In the genomic region with DNA sequence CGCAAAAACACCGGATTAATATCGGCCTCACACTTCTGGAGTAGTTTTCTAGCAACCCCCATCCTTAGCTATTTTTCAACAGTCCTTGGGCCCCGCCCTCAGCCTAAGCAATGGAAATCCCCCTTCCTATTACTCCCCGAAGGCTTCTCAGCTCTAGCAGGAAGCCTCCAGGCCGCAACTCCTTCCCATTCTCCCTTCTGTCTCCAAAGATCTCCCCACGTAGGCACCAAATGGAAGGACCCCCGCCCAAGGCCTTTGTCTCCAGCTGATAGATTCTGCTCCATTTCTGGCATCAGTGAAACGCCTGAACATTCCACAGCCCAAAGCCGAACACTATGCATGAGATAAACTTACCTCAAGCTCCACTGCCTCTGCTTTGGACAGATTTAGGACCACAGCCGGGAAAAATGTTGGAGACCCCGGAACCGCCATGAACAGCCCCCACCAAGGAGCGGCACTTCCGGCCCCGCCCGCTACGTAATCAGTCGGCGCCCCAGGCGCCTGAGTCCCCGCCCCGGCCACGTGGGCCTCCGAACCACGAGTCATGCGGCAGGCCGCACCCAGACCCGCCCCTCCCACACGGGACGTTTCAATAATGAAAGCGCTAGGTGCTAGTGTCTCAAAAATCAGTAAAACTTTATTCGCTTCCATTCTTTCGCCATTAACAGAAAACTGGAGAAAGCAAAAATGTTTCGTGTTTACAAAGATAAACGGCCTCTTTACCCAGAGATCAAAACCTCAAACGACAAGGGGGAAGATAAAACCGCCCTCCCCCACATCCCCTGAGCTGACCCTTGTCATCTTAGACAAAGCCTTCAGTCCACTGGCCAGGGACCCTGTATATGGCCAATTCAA, we compare ENCODE assay signal across 1 cellular context.
TF ChIP-seq lines count a peak whose summit lies in the region.

NRAS (minus strand) TSS at position 468 of the 855 bp plus-strand sequence. CDS start 611 bp downstream, outside the sequence.

TF ChIP-seq in GM12878, 131 proteins besides CTCF, POLR2A, EP300 and RAD21 (continued from another document and continues in another):
- TF ChIP-seq, protein P1, sequence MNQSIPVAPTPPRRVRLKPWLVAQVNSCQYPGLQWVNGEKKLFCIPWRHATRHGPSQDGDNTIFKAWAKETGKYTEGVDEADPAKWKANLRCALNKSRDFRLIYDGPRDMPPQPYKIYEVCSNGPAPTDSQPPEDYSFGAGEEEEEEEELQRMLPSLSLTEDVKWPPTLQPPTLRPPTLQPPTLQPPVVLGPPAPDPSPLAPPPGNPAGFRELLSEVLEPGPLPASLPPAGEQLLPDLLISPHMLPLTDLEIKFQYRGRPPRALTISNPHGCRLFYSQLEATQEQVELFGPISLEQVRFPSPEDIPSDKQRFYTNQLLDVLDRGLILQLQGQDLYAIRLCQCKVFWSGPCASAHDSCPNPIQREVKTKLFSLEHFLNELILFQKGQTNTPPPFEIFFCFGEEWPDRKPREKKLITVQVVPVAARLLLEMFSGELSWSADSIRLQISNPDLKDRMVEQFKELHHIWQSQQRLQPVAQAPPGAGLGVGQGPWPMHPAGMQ (IDR thresholded peaks at IDR 0.05; ENCODE audit: borderline replicate concordance): no peak
- peak; percentile 86; the same call in 1 of the 2 replicates for TF ChIP-seq POLR2AphosphoS5 (IDR thresholded peaks at IDR 0.05; ENCODE audit: low read length)
- TF ChIP-seq, protein P2, sequence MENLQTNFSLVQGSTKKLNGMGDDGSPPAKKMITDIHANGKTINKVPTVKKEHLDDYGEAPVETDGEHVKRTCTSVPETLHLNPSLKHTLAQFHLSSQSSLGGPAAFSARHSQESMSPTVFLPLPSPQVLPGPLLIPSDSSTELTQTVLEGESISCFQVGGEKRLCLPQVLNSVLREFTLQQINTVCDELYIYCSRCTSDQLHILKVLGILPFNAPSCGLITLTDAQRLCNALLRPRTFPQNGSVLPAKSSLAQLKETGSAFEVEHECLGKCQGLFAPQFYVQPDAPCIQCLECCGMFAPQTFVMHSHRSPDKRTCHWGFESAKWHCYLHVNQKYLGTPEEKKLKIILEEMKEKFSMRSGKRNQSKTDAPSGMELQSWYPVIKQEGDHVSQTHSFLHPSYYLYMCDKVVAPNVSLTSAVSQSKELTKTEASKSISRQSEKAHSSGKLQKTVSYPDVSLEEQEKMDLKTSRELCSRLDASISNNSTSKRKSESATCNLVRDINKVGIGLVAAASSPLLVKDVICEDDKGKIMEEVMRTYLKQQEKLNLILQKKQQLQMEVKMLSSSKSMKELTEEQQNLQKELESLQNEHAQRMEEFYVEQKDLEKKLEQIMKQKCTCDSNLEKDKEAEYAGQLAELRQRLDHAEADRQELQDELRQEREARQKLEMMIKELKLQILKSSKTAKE (IDR thresholded peaks at IDR 0.05; ENCODE audit: low read depth, poor library complexity, severe bottlenecking): no peak
- TF ChIP-seq SIN3A (IDR thresholded peaks at IDR 0.05; ENCODE audit: low read depth, low read length): peak; percentile 91
- peak; percentile 70 for TF ChIP-seq E4F1 (IDR thresholded peaks at IDR 0.05; ENCODE audit: borderline replicate concordance, partially characterized antibody)
- peak; percentile 62; the same call in 1 of the 2 replicates for TF ChIP-seq PAX5 (IDR thresholded peaks at IDR 0.05; ENCODE audit: borderline replicate concordance, low read depth, low read length)
- TF ChIP-seq CEBPZ (IDR thresholded peaks at IDR 0.05; ENCODE audit: low read depth, low read length): 0 out of 2 replicates have a peak, but pooled peaks have one; percentile 5
- 0 out of 2 replicates have a peak, but pooled peaks have one; percentile 19 for TF ChIP-seq ZNF24 (IDR thresholded peaks at IDR 0.05)
- peak; percentile 52; the same call in 1 of the 2 replicates for TF ChIP-seq ATF7 (IDR thresholded peaks at IDR 0.05; ENCODE audit: low read depth)
- TF ChIP-seq POLR2AphosphoS2 (IDR thresholded peaks at IDR 0.05; ENCODE audit: low read depth, low read length): peak; percentile 94
- TF ChIP-seq KLF5 (IDR thresholded peaks at IDR 0.05; ENCODE audit: partially characterized antibody): peak; percentile 48
- peak; percentile 76 for TF ChIP-seq SP1 (IDR thresholded peaks at IDR 0.05; ENCODE audit: low read depth, low read length)
- peak; percentile 40 to 91; a peak in 3 of 4 replicates for TF ChIP-seq SRF (IDR thresholded peaks at IDR 0.05; ENCODE audit: low read depth in 2 of 2, low read length in 2 of 2)
- no peak for TF ChIP-seq STAT3 (IDR thresholded peaks at IDR 0.05; ENCODE audit: low read depth, low read length)
- TF ChIP-seq KDM1A (IDR thresholded peaks at IDR 0.05; ENCODE audit: borderline replicate concordance): no peak
- TF ChIP-seq MTA3 (IDR thresholded peaks at IDR 0.05; ENCODE audit: borderline replicate concordance, low read length): peak; percentile 75; the same call in 1 of the 2 replicates
- peak; percentile 94 for TF ChIP-seq RAD51 (IDR thresholded peaks at IDR 0.05)
- TF ChIP-seq PAX8 (IDR thresholded peaks at IDR 0.05): 0 out of 2 replicates have a peak, but pooled peaks have one; percentile 46
- TF ChIP-seq PML (IDR thresholded peaks at IDR 0.05; ENCODE audit: low read length): peak; percentile 87; the same call in 1 of the 2 replicates
- TF ChIP-seq, protein P3, sequence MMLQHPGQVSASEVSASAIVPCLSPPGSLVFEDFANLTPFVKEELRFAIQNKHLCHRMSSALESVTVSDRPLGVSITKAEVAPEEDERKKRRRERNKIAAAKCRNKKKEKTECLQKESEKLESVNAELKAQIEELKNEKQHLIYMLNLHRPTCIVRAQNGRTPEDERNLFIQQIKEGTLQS (IDR thresholded peaks at IDR 0.05; ENCODE audit: borderline replicate concordance, extremely low read depth, low read depth, low read length): peak; percentile 94; the same call in 1 of the 2 replicates
- peak; percentile 66; the same call in 1 of the 2 replicates for TF ChIP-seq ZBED1 (IDR thresholded peaks at IDR 0.05; ENCODE audit: borderline replicate concordance)
- 0 out of 2 replicates have a peak, but pooled peaks have one; percentile 51 for TF ChIP-seq SMAD5 (IDR thresholded peaks at IDR 0.05; ENCODE audit: low read depth)
- peak; percentile 84 for TF ChIP-seq E2F8 (IDR thresholded peaks at IDR 0.05; ENCODE audit: low read depth, partially characterized antibody)
- TF ChIP-seq, protein P4, sequence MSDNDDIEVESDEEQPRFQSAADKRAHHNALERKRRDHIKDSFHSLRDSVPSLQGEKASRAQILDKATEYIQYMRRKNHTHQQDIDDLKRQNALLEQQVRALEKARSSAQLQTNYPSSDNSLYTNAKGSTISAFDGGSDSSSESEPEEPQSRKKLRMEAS (IDR thresholded peaks at IDR 0.05; ENCODE audit: low read depth, low read length): peak; percentile 98
- peak; percentile 98 for TF ChIP-seq CREB1 (IDR thresholded peaks at IDR 0.05; ENCODE audit: low read depth)
- TF ChIP-seq HDGF (IDR thresholded peaks at IDR 0.05): peak; percentile 42; the same call in 1 of the 2 replicates
- peak; percentile 70 for TF ChIP-seq HCFC1 (IDR thresholded peaks at IDR 0.05; ENCODE audit: low read length)
- TF ChIP-seq CHD2 (IDR thresholded peaks at IDR 0.05; ENCODE audit: borderline replicate concordance, low read depth, low read length): peak; percentile 76
- TF ChIP-seq RELA (IDR thresholded peaks at IDR 0.05; ENCODE audit: borderline replicate concordance, partially characterized antibody): peak; percentile 67
- TF ChIP-seq NKRF (conservative IDR thresholded peaks at IDR 0.05): peak; percentile 84; the same call in 1 of the 2 replicates
- peak; percentile 65; the same call in 1 of the 2 replicates for TF ChIP-seq TAF1 (IDR thresholded peaks at IDR 0.05; ENCODE audit: borderline replicate concordance, low read depth, low read length)
- TF ChIP-seq GATAD2B (conservative IDR thresholded peaks at IDR 0.05; ENCODE audit: low read depth): peak; percentile 64; the same call in 1 of the 2 replicates
- TF ChIP-seq PKNOX1 (IDR thresholded peaks at IDR 0.05): no peak
- peak; percentile 45 to 49; a peak in 1 of 4 replicates for TF ChIP-seq IKZF2 (IDR thresholded peaks at IDR 0.05)
- peak; percentile 86 for TF ChIP-seq YY1 (IDR thresholded peaks at IDR 0.05; ENCODE audit: low read depth, low read length)
- peak; percentile 41 for TF ChIP-seq SIX5 (IDR thresholded peaks at IDR 0.05; ENCODE audit: low read depth, low read length, severe bottlenecking)
- no peak for TF ChIP-seq EGR1 (IDR thresholded peaks at IDR 0.05; ENCODE audit: borderline replicate concordance in 1 of 2, low read depth in 2 of 2, low read length in 2 of 2)
- TF ChIP-seq GABPA (IDR thresholded peaks at IDR 0.05; ENCODE audit: low read depth): peak; percentile 82
- no peak for TF ChIP-seq RBBP5 (conservative IDR thresholded peaks at IDR 0.05)
